In the genomic region with DNA sequence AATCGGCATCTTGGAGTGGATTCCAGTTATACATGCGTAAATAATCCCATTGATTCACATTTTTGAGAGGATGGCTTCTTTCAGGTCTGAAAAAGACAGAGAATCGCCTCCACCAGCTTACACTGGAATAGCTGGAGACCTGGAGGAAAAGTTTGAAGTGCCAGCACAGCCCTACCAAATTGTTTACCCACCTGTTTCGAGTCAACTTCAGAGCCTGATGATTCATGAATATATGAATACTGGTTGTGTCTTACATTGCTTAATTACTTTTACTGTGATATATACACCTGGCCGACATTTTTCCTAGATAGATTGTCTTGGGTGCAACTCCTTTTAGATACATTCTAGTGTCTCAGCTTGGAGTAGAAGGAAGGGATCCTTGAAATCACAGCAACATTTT, we compare ENCODE assay signal across 15 cellular contexts. TPM values are rescaled to one million over a fixed set of nuclear protein-coding genes. Genes with fewer than 3 reads are reported as not detected.
DNase-seq lines count a peak whose midpoint lies in the region; ATAC-seq and TF ChIP-seq lines count a peak whose summit lies in the region.
"Had no signal": no experiment of that assay in that cellular context is flagged by ENCODE, and none has a peak within 500 bp of the region (broad histone marks: within the 10 kb centered on the region; RNA-seq: fewer than 3 reads in every experiment).

No MANE protein-coding gene starts in this region.

- no peaks in the 10 kb centered on the region for H3K36me3 Mint-ChIP-seq in activated CD4-positive, alpha-beta T cell treated with anti-CD3 and anti-CD28 coated beads, Interleukin-2, amount 10 ng/mL, durations not matched to agents 7 days and 5 days (ENCODE audit: low read depth)
- no peaks in the 10 kb centered on the region for H3K36me3 Mint-ChIP-seq in activated CD4-positive, alpha-beta T cell treated with anti-CD3 and anti-CD28 coated beads for 36 hours (ENCODE audit: low read depth)
- H3K36me3 Mint-ChIP-seq: CD4-positive, alpha-beta memory T cell; memory B cell had no signal

- peak overlapping the region; percentile 86 for H3K4me2 ChIP-seq in osteoblast (ENCODE audit: insufficient read depth, low read length)

- no peak overlapping the region for H3K27ac Mint-ChIP-seq in activated CD4-positive, alpha-beta T cell treated with anti-CD3 and anti-CD28 coated beads, Interleukin-2, amount 10 ng/mL, durations not matched to agents 7 days and 5 days
- no peak overlapping the region for H3K27ac Mint-ChIP-seq in activated CD4-positive, alpha-beta T cell treated with anti-CD3 and anti-CD28 coated beads for 36 hours
- H3K27ac Mint-ChIP-seq: CD4-positive, alpha-beta memory T cell; memory B cell had no signal

- H2AFZ ChIP-seq in osteoblast (ENCODE audit: low read length) = peak overlapping the region; percentile 95

- ATAC-seq in activated CD4-positive, alpha-beta T cell treated with anti-CD3 and anti-CD28 coated beads for 36 hours = no peak
- ATAC-seq in GM18873 (IDR thresholded peaks at IDR 0.05; ENCODE audit: low FRiP score, unreplicated experiment) = no peak

- TF ChIP-seq CTCF in AG10803 (conservative IDR thresholded peaks at IDR 0.05; ENCODE audit: low read length) (no peak), fibroblast of villous mesenchyme (IDR thresholded peaks at IDR 0.05; ENCODE audit: insufficient read depth, low read depth, low read length) (no peak), osteoblast (IDR thresholded peaks at IDR 0.05; ENCODE audit: extremely low read depth, low read depth, low read length) (no peak)

- DNase-seq in AG10803 (ENCODE audit: low read depth) (no peak), SJSA1 (ENCODE audit: low read depth in 1 of 2, low spot score in 2 of 2) (no peak), fibroblast of villous mesenchyme (ENCODE audit: low read depth) (no peak), osteoblast (ENCODE audit: insufficient read length, low spot score, missing footprints) (no peak)
- DNase-seq in stimulated activated CD4-positive, alpha-beta T cell treated with anti-CD3 and anti-CD28 coated beads, Interleukin-15, amount 100 ng/mL, for 24 hours = no peak
- DNase-seq in activated CD4-positive, alpha-beta T cell treated with anti-CD3 and anti-CD28 coated beads, Interleukin-2, amount 10 ng/mL, durations not matched to agents 7 days and 5 days = no peak
- no peak for DNase-seq in activated CD4-positive, alpha-beta T cell treated with anti-CD3 and anti-CD28 coated beads for 36 hours
- DNase-seq: activated CD4-positive, alpha-beta T cell treated with anti-CD3 and anti-CD28 coated beads for 48 hours; activated effector memory CD4-positive, alpha-beta T cell treated with anti-CD3 and anti-CD28 coated beads, Interleukin-2, amount 50 U/mL, for 16 hours; CD4-positive, alpha-beta memory T cell; cerebellar nuclear complex; NCI-H1694; sigmoid colon had no signal

- H3K27me3 ChIP-seq in SJSA1 (replicated peaks) (no peaks in the 10 kb centered on the region), osteoblast (ENCODE audit: insufficient read depth, low read length) (no peaks in the 10 kb centered on the region)
- H3K27me3 ChIP-seq: sigmoid colon had no signal

- no peaks in the 10 kb centered on the region for H3K36me3 ChIP-seq in SJSA1
- H3K36me3 ChIP-seq in osteoblast (ENCODE audit: insufficient read depth, low read length) = no peaks in the 10 kb centered on the region
- H3K36me3 ChIP-seq: sigmoid colon had no signal

- H4K20me1 ChIP-seq in osteoblast (ENCODE audit: insufficient read depth, low read length) = no peaks in the 10 kb centered on the region

- no peaks in the 10 kb centered on the region for H3K4me1 Mint-ChIP-seq in activated CD4-positive, alpha-beta T cell treated with anti-CD3 and anti-CD28 coated beads, Interleukin-2, amount 10 ng/mL, durations not matched to agents 7 days and 5 days
- H3K4me1 Mint-ChIP-seq in activated CD4-positive, alpha-beta T cell treated with anti-CD3 and anti-CD28 coated beads for 36 hours = no peaks in the 10 kb centered on the region
- H3K4me1 Mint-ChIP-seq: CD4-positive, alpha-beta memory T cell; memory B cell had no signal

- H3K27ac ChIP-seq in SJSA1 (peak overlapping the region; percentile 64), osteoblast (ENCODE audit: low read depth, low read length) (peak overlapping the region; percentile 42)

- CTCF ChIA-PET in activated CD4-positive, alpha-beta T cell treated with anti-CD3 and anti-CD28 coated beads, Interleukin-2, amount 10 ng/mL, durations not matched to agents 7 days and 5 days (lab: Charles Lee) = no interaction called here
- CTCF ChIA-PET in activated CD4-positive, alpha-beta T cell treated with anti-CD3 and anti-CD28 coated beads for 36 hours (lab: Charles Lee) = no interaction called here

- peak overlapping the region; percentile 49 for H3K4me3 ChIP-seq in AG10803 (ENCODE audit: low read length)
- peak overlapping the region; percentile 34 for H3K4me3 ChIP-seq in SJSA1
- H3K4me3 ChIP-seq in fibroblast of villous mesenchyme (ENCODE audit: low read depth, low read length) = peak overlapping the region; percentile 36
- H3K4me3 ChIP-seq in osteoblast (ENCODE audit: insufficient read depth, low read length) = peak overlapping the region; percentile 72

- no peaks in the 10 kb centered on the region for H3K9me3 Mint-ChIP-seq in activated CD4-positive, alpha-beta T cell treated with anti-CD3 and anti-CD28 coated beads, Interleukin-2, amount 10 ng/mL, durations not matched to agents 7 days and 5 days
- no peaks in the 10 kb centered on the region for H3K9me3 Mint-ChIP-seq in activated CD4-positive, alpha-beta T cell treated with anti-CD3 and anti-CD28 coated beads for 36 hours (ENCODE audit: low read depth)
- H3K9me3 Mint-ChIP-seq: memory B cell had no signal

- H3K27me3 Mint-ChIP-seq in activated CD4-positive, alpha-beta T cell treated with anti-CD3 and anti-CD28 coated beads, Interleukin-2, amount 10 ng/mL, durations not matched to agents 7 days and 5 days = peaks cover 24% of the 10 kb centered on the region
- peaks cover 22% of the 10 kb centered on the region for H3K27me3 Mint-ChIP-seq in activated CD4-positive, alpha-beta T cell treated with anti-CD3 and anti-CD28 coated beads for 36 hours

- H3K4me3 Mint-ChIP-seq in activated CD4-positive, alpha-beta T cell treated with anti-CD3 and anti-CD28 coated beads, Interleukin-2, amount 10 ng/mL, durations not matched to agents 7 days and 5 days = no peak overlapping the region
- H3K4me3 Mint-ChIP-seq in activated CD4-positive, alpha-beta T cell treated with anti-CD3 and anti-CD28 coated beads for 36 hours = no peak overlapping the region
- H3K4me3 Mint-ChIP-seq: CD4-positive, alpha-beta memory T cell; memory B cell had no signal

- no peaks in the 10 kb centered on the region for H3K79me2 ChIP-seq in osteoblast (ENCODE audit: insufficient read depth, low read length)

- H3K4me1 ChIP-seq in SJSA1 (replicated peaks) (peaks cover 33% of the 10 kb centered on the region), osteoblast (ENCODE audit: insufficient read depth, low read length) (peaks cover 21% of the 10 kb centered on the region)

- POLR2A ChIA-PET in activated CD4-positive, alpha-beta T cell treated with anti-CD3 and anti-CD28 coated beads, Interleukin-2, amount 10 ng/mL, durations not matched to agents 7 days and 5 days (lab: Charles Lee) = no interaction called here
- POLR2A ChIA-PET in activated CD4-positive, alpha-beta T cell treated with anti-CD3 and anti-CD28 coated beads for 36 hours (lab: Charles Lee) = no interaction called here

- intact Hi-C loops in activated CD4-positive, alpha-beta T cell treated with anti-CD3 and anti-CD28 coated beads for 36 hours (cut with DNase I, micrococcal nuclease) = loop anchor here in 1 of 2 experiments (10.0 kb wide), 1 partner anchor 1304 kb away; no protein-coding TSS in a partner anchor

- H3K9me3 ChIP-seq in SJSA1 (replicated peaks) (no peaks in the 10 kb centered on the region), osteoblast (ENCODE audit: low read depth, low read length) (no peaks in the 10 kb centered on the region)
- H3K9me3 ChIP-seq: sigmoid colon had no signal

RNA-seq across cellular contexts. Expression of a gene that starts 0.3 kb away (rescaled TPM):
- total RNA-seq in SJSA1 (2014; rRNA removed; shearing (Covaris generic)) = 1.2 and 2.5 TPM in 2 replicates
- 28.7 and 47.9 TPM in 2 replicates for total RNA-seq in fibroblast of villous mesenchyme
- total RNA-seq in osteoblast = 1.8 TPM in 2 replicates
- not detected for total RNA-seq in activated CD4-positive, alpha-beta T cell treated with anti-CD3 and anti-CD28 coated beads, Interleukin-2, amount 10 ng/mL, durations not matched to agents 7 days and 5 days
- not detected for total RNA-seq in activated CD4-positive, alpha-beta T cell treated with anti-CD3 and anti-CD28 coated beads for 36 hours
- total RNA-seq: CD4-positive, alpha-beta memory T cell had no signal
